In genomic region chr19:1856345-1856697, GRCh38 we compare ENCODE assay signal across 2 cellular contexts.
TF ChIP-seq lines count a peak whose summit lies in the region.

No MANE protein-coding gene starts in this region.

TF ChIP-seq in SK-N-SH, 30 proteins besides CTCF, POLR2A, EP300 and RAD21 (continued from another document):
- no peak for TF ChIP-seq REST (IDR thresholded peaks at IDR 0.05; ENCODE audit: low read depth, low read length)
- TF ChIP-seq, protein P1, sequence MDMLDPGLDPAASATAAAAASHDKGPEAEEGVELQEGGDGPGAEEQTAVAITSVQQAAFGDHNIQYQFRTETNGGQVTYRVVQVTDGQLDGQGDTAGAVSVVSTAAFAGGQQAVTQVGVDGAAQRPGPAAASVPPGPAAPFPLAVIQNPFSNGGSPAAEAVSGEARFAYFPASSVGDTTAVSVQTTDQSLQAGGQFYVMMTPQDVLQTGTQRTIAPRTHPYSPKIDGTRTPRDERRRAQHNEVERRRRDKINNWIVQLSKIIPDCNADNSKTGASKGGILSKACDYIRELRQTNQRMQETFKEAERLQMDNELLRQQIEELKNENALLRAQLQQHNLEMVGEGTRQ (IDR thresholded peaks at IDR 0.05; ENCODE audit: borderline replicate concordance, low read depth, low read length), result no peak
- TF ChIP-seq MEF2A (IDR thresholded peaks at IDR 0.05; ENCODE audit: borderline replicate concordance, low read depth), result no peak
- no peak for TF ChIP-seq YY1 (IDR thresholded peaks at IDR 0.05; ENCODE audit: low read depth)
TF ChIP-seq in SK-N-SH: peak in this region for 0.

TF ChIP-seq in SK-N-SH treated with all-trans-retinoic acid at 6 μM for 48 hours, 23 proteins besides CTCF, POLR2A, EP300 and RAD21 (continued from another document):
- TF ChIP-seq TSHZ2 (CRISPR knock-in tag; IDR thresholded peaks at IDR 0.05) (no peak), TCF4 (CRISPR knock-in tag; IDR thresholded peaks at IDR 0.05; ENCODE audit: borderline replicate concordance) (no peak), ZFP3 (CRISPR knock-in tag; IDR thresholded peaks at IDR 0.05) (no peak), GLIS3 (CRISPR knock-in tag; IDR thresholded peaks at IDR 0.05) (no peak), ARNTL (CRISPR knock-in tag; IDR thresholded peaks at IDR 0.05; ENCODE audit: borderline replicate concordance, low read depth) (no peak), ZNF70 (CRISPR knock-in tag; IDR thresholded peaks at IDR 0.05) (no peak), CSDC2 (CRISPR knock-in tag; IDR thresholded peaks at IDR 0.05) (no peak), ZFP30 (CRISPR knock-in tag; IDR thresholded peaks at IDR 0.05) (no peak), ZC3H10 (CRISPR knock-in tag; IDR thresholded peaks at IDR 0.05) (no peak), SNAI2 (CRISPR knock-in tag; IDR thresholded peaks at IDR 0.05) (no peak), ZNF565 (CRISPR knock-in tag; conservative IDR thresholded peaks at IDR 0.05; ENCODE audit: low read depth) (no peak)
TF ChIP-seq in SK-N-SH treated with all-trans-retinoic acid at 6 μM for 48 hours: peak in this region for 0.
